1 cellular context compared by ENCODE assay signal in the genomic region with DNA sequence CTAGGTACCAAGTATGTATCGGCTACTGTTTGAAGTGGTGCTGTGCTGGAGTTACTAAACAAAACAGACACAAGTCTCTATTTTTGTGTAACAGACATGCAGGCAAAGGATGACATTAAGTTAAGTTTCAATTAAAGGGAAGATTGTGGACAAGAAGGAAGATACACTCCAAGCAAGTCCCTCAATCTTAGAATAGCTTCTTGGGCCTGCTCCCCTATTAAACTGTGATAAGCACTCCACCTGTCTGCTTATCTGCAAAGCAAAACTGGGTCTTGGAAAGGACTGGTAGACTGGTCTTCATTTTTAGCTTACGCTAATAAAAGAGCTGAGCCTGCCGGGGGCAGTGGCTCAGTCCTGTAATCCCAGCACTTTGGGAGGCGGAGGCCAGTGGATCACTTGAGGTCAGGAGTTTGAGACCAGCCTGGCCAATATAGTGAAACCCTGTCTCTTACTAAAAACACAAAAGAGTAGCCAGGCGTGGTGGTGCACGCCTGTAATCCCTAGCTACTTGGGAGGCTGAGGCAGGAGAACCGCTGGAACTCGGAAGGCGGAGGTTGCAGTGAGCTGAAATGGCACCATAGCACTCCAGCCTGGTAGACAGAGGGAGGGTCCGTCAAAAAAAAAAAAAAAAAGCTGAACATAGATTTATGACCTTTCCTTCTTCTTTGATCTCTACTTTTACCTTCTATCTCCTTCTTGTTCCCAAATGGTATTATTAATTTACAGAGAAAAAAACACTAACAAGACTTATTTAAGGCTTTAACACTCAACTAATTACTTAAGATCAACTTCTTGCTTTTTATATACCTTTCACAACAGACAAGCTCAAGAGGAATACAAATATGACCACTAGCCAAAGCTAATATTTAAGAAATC.
TF ChIP-seq lines count a peak whose summit lies in the region.

No MANE protein-coding gene starts in this region.

TF ChIP-seq in H1, 55 proteins besides CTCF, POLR2A, EP300 and RAD21:
- TF ChIP-seq BCL11A (IDR thresholded peaks at IDR 0.05; ENCODE audit: low read depth in 2 of 2, low read length in 2 of 2) (no peak), POLR2AphosphoS5 (IDR thresholded peaks at IDR 0.05; ENCODE audit: low read depth, low read length) (0 out of 2 replicates have a peak, but pooled peaks have one; percentile 43), CBX8 (IDR thresholded peaks at IDR 0.05; ENCODE audit: borderline replicate concordance, low read depth, low read length) (no peak), SP2 (IDR thresholded peaks at IDR 0.05; ENCODE audit: low read length) (no peak)
